ENCODE assay signal across 28 cellular contexts in genomic region chr6:104699598-104700329, GRCh38.
DNase-seq lines count a peak whose midpoint lies in the region; ATAC-seq and TF ChIP-seq lines count a peak whose summit lies in the region.
"Had no signal": no experiment of that assay in that cellular context is flagged by ENCODE, and none has a peak within 500 bp of the region (broad histone marks: within the 10 kb centered on the region; RNA-seq: fewer than 3 reads in every experiment).

No MANE protein-coding gene starts in this region.

- intact Hi-C loops in activated CD4-positive, alpha-beta memory T cell treated with anti-CD3 and anti-CD28 coated beads for 36 hours (cut with micrococcal nuclease) = no loop called here

- no peak overlapping the region for H2BK120ac ChIP-seq in mesenchymal stem cell (ENCODE audit: low read depth, low read length)

- TF ChIP-seq CTCF in SK-N-SH (IDR thresholded peaks at IDR 0.05) (no peak), WTC11 (IDR thresholded peaks at IDR 0.05) (no peak)

- H2AFZ ChIP-seq in SK-N-SH (ENCODE audit: low read depth) (no peak overlapping the region), mesenchymal stem cell (ENCODE audit: low read depth, low read length) (no peak overlapping the region)

- no peak overlapping the region for H2BK15ac ChIP-seq in mesenchymal stem cell (ENCODE audit: low read depth, poor library complexity, severe bottlenecking)

- peaks cover 6% of the 10 kb centered on the region; the same call in 1 of the 2 replicates for H3K4me1 Mint-ChIP-seq in WTC11
- H3K4me1 Mint-ChIP-seq in activated CD4-positive, alpha-beta memory T cell treated with anti-CD3 and anti-CD28 coated beads for 36 hours (ENCODE audit: low read depth) = peaks cover 25% of the 10 kb centered on the region

- H3K9me3 ChIP-seq in SK-N-SH = no peaks in the 10 kb centered on the region
- no peaks in the 10 kb centered on the region for H3K9me3 ChIP-seq in mesenchymal stem cell (ENCODE audit: control insufficient read depth, low read length)
- H3K9me3 ChIP-seq: BE2C had no signal

- no peak overlapping the region for H3K14ac ChIP-seq in mesenchymal stem cell (ENCODE audit: low read length in 2 of 2)

- no peaks in the 10 kb centered on the region for H3K79me1 ChIP-seq in mesenchymal stem cell (replicated peaks; ENCODE audit: low read length, poor library complexity, severe bottlenecking)

- no peak overlapping the region for H4K8ac ChIP-seq in mesenchymal stem cell (ENCODE audit: low read length)

- WGBS in SK-N-SH (ENCODE audit: low lambda C conversion rate) = 75% methylated on average over 8 of the region's 8 CpGs
- WGBS in mesenchymal stem cell = 23% methylated on average over 6 of the region's 8 CpGs

- CTCF ChIA-PET in SK-N-SH (lab: Yijun Ruan, JAX) = interaction anchor here (0.7 to 1.1 kb wide), 3 partner anchors 13 to 132 kb away, joined by 3 read pairs; no protein-coding TSS in a partner anchor
- CTCF ChIA-PET in WTC11 (lab: Charles Lee) = interaction anchor here (1.0 kb wide), 1 partner anchor 10 kb away, joined by 3 read pairs; no protein-coding TSS in a partner anchor
- CTCF ChIA-PET in activated CD4-positive, alpha-beta memory T cell treated with anti-CD3 and anti-CD28 coated beads for 36 hours (lab: Charles Lee) = no interaction called here

- H3K4me3 ChIP-seq in SK-N-SH (ENCODE audit: low read depth in 2 of 2, low read length in 1 of 2) (no peak overlapping the region), mesenchymal stem cell (ENCODE audit: insufficient read depth in 1 of 2, low read depth in 1 of 2, low read length in 2 of 2) (no peak overlapping the region)

- H2BK12ac ChIP-seq in mesenchymal stem cell (ENCODE audit: low read length in 2 of 2) = no peak overlapping the region

- no peaks in the 10 kb centered on the region for H4K20me1 ChIP-seq in SK-N-SH (ENCODE audit: insufficient read depth)

- H3K23ac ChIP-seq in mesenchymal stem cell (ENCODE audit: low read length in 2 of 2) = no peak overlapping the region

- POLR2A ChIA-PET in SK-N-SH (lab: Yijun Ruan, JAX) = no interaction called here
- POLR2A ChIA-PET in WTC11 (lab: Charles Lee) = no interaction called here
- POLR2A ChIA-PET in activated CD4-positive, alpha-beta memory T cell treated with anti-CD3 and anti-CD28 coated beads for 36 hours (lab: Charles Lee) = no interaction called here

- no peak overlapping the region for H3K18ac ChIP-seq in mesenchymal stem cell (ENCODE audit: low read depth in 1 of 2, low read length in 2 of 2)

- peak overlapping the region; percentile 8 for H2AK5ac ChIP-seq in mesenchymal stem cell (ENCODE audit: low read length, severe bottlenecking)

- H3K36me3 Mint-ChIP-seq in WTC11 = no peaks in the 10 kb centered on the region
- H3K36me3 Mint-ChIP-seq in activated CD4-positive, alpha-beta memory T cell treated with anti-CD3 and anti-CD28 coated beads for 36 hours = no peaks in the 10 kb centered on the region
- H3K36me3 Mint-ChIP-seq: CD14-positive monocyte, T-cell had no signal

- no peak overlapping the region for H4K91ac ChIP-seq in mesenchymal stem cell (ENCODE audit: low read length)

- H3K27ac ChIP-seq in SK-N-SH (ENCODE audit: low read depth in 2 of 2, low read length in 1 of 2) (no peak overlapping the region), mesenchymal stem cell (ENCODE audit: low read length, poor library complexity, severe bottlenecking) (no peak overlapping the region)

- H2BK5ac ChIP-seq in mesenchymal stem cell (ENCODE audit: low read depth, low read length, poor library complexity, severe bottlenecking) = no peak overlapping the region

- no peak for TF ChIP-seq RAD21 in SK-N-SH (IDR thresholded peaks at IDR 0.05; ENCODE audit: low read length)

- H3K36me3 ChIP-seq in SK-N-SH (replicated peaks in 1 of 2; ENCODE audit: control insufficient read depth in 1 of 2, insufficient read depth in 2 of 2, low read length in 1 of 2) (no peaks in the 10 kb centered on the region), mesenchymal stem cell (ENCODE audit: control insufficient read depth in 1 of 2, insufficient read depth in 2 of 2, low read depth in 1 of 2, low read length in 2 of 2) (no peaks in the 10 kb centered on the region)
- H3K36me3 ChIP-seq: BE2C had no signal

- H3K4me1 ChIP-seq in SK-N-SH (ENCODE audit: control insufficient read depth in 1 of 2, insufficient read depth in 2 of 2, low read depth in 1 of 2, low read length in 1 of 2) = peaks cover 6 to 8% of the 10 kb centered on the region in 2 experiments; a peak in 3 of 4 replicates
- H3K4me1 ChIP-seq in mesenchymal stem cell (ENCODE audit: control insufficient read depth, insufficient read depth, low read depth, low read length) = peaks cover 4% of the 10 kb centered on the region

- peaks cover 2% of the 10 kb centered on the region for H3F3A ChIP-seq in SK-N-SH (replicated peaks; ENCODE audit: insufficient read depth)

- no peaks in the 10 kb centered on the region for H3K9me3 Mint-ChIP-seq in WTC11
- no peaks in the 10 kb centered on the region for H3K9me3 Mint-ChIP-seq in activated CD4-positive, alpha-beta memory T cell treated with anti-CD3 and anti-CD28 coated beads for 36 hours
- H3K9me3 Mint-ChIP-seq: CD14-positive monocyte; CD8-positive, alpha-beta memory T cell; T-cell had no signal

- no peaks in the 10 kb centered on the region for H3K27me3 ChIP-seq in SK-N-SH (ENCODE audit: insufficient read depth)
- no peaks in the 10 kb centered on the region for H3K27me3 ChIP-seq in mesenchymal stem cell (ENCODE audit: control insufficient read depth in 1 of 2, insufficient read depth in 1 of 2, low read length in 2 of 2)
- H3K27me3 ChIP-seq: BE2C had no signal

- no peaks in the 10 kb centered on the region for H3K9me2 ChIP-seq in SK-N-SH

- no peaks in the 10 kb centered on the region for H3K79me2 ChIP-seq in SK-N-SH (ENCODE audit: insufficient read depth)

- no peak overlapping the region for H3K4me2 ChIP-seq in SK-N-SH
- H3K4me2 ChIP-seq in mesenchymal stem cell (ENCODE audit: low read length, poor library complexity, severe bottlenecking) = no peak overlapping the region

- DNase-seq in SK-N-SH (peak; percentile 25), WTC11 (ENCODE audit: low spot score) (no peak), mesenchymal stem cell (no peak), NCI-H2081 (lab: John Stamatoyannopoulos, UW) (no peak)
- no peak for DNase-seq in activated CD4-positive, alpha-beta memory T cell treated with anti-CD3 and anti-CD28 coated beads for 36 hours
- DNase-seq: 8988T; ACHN; BE2C; CD8-positive, alpha-beta memory T cell; DMS 273 treated with DMSO at 0.1 percent for 48 hours; DMS79; EL; GOT3; NCI-H1048; NCI-H1417; NCI-H1694 treated with DMSO at 0.1 percent for 48 hours; NCI-H2081 treated with DMSO at 0.1 percent for 48 hours; NCI-H446 treated with DMSO at 0.1 percent for 48 hours; NCI-H526; NCI-H82; NK-92 treated with Interleukin-12 subunit alpha and Interleukin-12 subunit beta, amount 100 ng/mL, for 24 hours; PC-3; T-cell had no signal

- H3K27ac Mint-ChIP-seq in WTC11 = peak overlapping the region; percentile 98
- no peak overlapping the region for H3K27ac Mint-ChIP-seq in activated CD4-positive, alpha-beta memory T cell treated with anti-CD3 and anti-CD28 coated beads for 36 hours
- H3K27ac Mint-ChIP-seq: CD8-positive, alpha-beta memory T cell; T-cell had no signal

- no peak overlapping the region for H3K4me3 Mint-ChIP-seq in WTC11
- H3K4me3 Mint-ChIP-seq in activated CD4-positive, alpha-beta memory T cell treated with anti-CD3 and anti-CD28 coated beads for 36 hours = no peak overlapping the region
- H3K4me3 Mint-ChIP-seq: CD14-positive monocyte; CD8-positive, alpha-beta memory T cell; T-cell had no signal

- no peak for ATAC-seq in SK-N-SH treated with all-trans-retinoic acid at 6 μM for 48 hours
- ATAC-seq in WTC11 = no peak
- ATAC-seq in GM18861 (IDR thresholded peaks at IDR 0.05; ENCODE audit: unreplicated experiment) = no peak
- ATAC-seq in GM18519 (IDR thresholded peaks at IDR 0.05; ENCODE audit: low FRiP score, unreplicated experiment) = no peak
- ATAC-seq: HCT116, PC-3, T-cell had no signal

- H3K9ac ChIP-seq in SK-N-SH (no peak overlapping the region), mesenchymal stem cell (ENCODE audit: low read length) (no peak overlapping the region)

- H3K4ac ChIP-seq in mesenchymal stem cell (ENCODE audit: low read depth in 1 of 2, low read length in 2 of 2) = no peak overlapping the region

- H3K27me3 Mint-ChIP-seq in WTC11 (ENCODE audit: low read depth) = no peaks in the 10 kb centered on the region
- no peaks in the 10 kb centered on the region for H3K27me3 Mint-ChIP-seq in activated CD4-positive, alpha-beta memory T cell treated with anti-CD3 and anti-CD28 coated beads for 36 hours
- H3K27me3 Mint-ChIP-seq: T-cell had no signal

- no peak for TF ChIP-seq EP300 in SK-N-SH (IDR thresholded peaks at IDR 0.05; ENCODE audit: borderline replicate concordance in 1 of 2, low read depth in 1 of 2, low read length in 1 of 2)

TF ChIP-seq in SK-N-SH, 30 proteins besides CTCF, POLR2A, EP300 and RAD21 (continues in another document):
- no peak for TF ChIP-seq TCF12 (IDR thresholded peaks at IDR 0.05)

TF ChIP-seq in SK-N-SH treated with all-trans-retinoic acid at 6 μM for 48 hours, 23 proteins besides CTCF, POLR2A, EP300 and RAD21 (continues in another document):
- no peak for TF ChIP-seq ZFP30 (CRISPR knock-in tag; IDR thresholded peaks at IDR 0.05)
- TF ChIP-seq ZNF8 (CRISPR knock-in tag; IDR thresholded peaks at IDR 0.05) = no peak
- TF ChIP-seq CSDC2 (CRISPR knock-in tag; IDR thresholded peaks at IDR 0.05) = no peak

TF ChIP-seq in WTC11, 78 proteins besides CTCF, POLR2A, EP300 and RAD21 (continues in another document):
- TF ChIP-seq ZNF121 (CRISPR knock-in tag; IDR thresholded peaks at IDR 0.05) = no peak
- no peak for TF ChIP-seq CREM (CRISPR knock-in tag; IDR thresholded peaks at IDR 0.05)
- TF ChIP-seq HMGA2 (CRISPR knock-in tag; IDR thresholded peaks at IDR 0.05) = no peak
- no peak for TF ChIP-seq ZNF232 (CRISPR knock-in tag; IDR thresholded peaks at IDR 0.05)
- TF ChIP-seq GTF2I (CRISPR knock-in tag; conservative IDR thresholded peaks at IDR 0.05) = no peak
- TF ChIP-seq GRHL2 (CRISPR knock-in tag; IDR thresholded peaks at IDR 0.05; ENCODE audit: insufficient replicate concordance, severe bottlenecking) = no peak
- TF ChIP-seq IRF2 (CRISPR knock-in tag; IDR thresholded peaks at IDR 0.05; ENCODE audit: borderline replicate concordance, low read depth) = no peak
- no peak for TF ChIP-seq TEAD1 (CRISPR knock-in tag; IDR thresholded peaks at IDR 0.05)
- TF ChIP-seq NR1H2 (CRISPR knock-in tag; IDR thresholded peaks at IDR 0.05) = no peak
